In the genomic region with DNA sequence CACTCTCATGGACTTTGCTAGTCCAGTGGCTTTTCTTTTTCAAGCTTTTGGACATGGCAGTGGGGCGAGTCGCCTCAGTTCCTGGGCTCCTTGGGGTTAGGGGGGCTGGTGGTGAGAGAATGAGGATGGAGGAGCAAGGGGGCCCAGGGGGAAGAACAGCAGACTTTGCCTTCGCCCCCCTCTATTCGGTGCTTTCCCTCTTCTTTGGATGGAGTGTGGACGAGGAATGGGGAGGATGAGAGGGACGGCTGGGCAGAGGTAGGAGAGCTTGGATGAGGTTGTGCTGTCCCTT, we compare ENCODE assay signal across 8 cellular contexts. TPM values are rescaled to one million over a fixed set of nuclear protein-coding genes. Genes with fewer than 3 reads are reported as not detected.
A peak's percentile ranks its signal among the peaks of the same experiment; 100 is the strongest.
DNase-seq lines count a peak whose midpoint lies in the region; FAIRE-seq lines count a peak whose summit lies in the region.

No MANE protein-coding gene starts in this region.

- in situ Hi-C loops in HAP-1 (cut with MboI; ENCODE audit: low sequenced_read_pairs) = no loop called here

- H3K27ac ChIP-seq in angular gyrus (ENCODE audit: low read depth, low read length) = peak overlapping the region; percentile 98
- peak overlapping the region in 1 of 2 donors; percentile 82 for H3K27ac ChIP-seq in small intestine (ENCODE audit: low read depth in 1 of 2, low read length in 1 of 2)

- H3K4me1 ChIP-seq in HAP-1 = no peaks in the 10 kb centered on the region; the same call in 1 of the 2 replicates
- H3K4me1 ChIP-seq in small intestine (ENCODE audit: control insufficient read depth in 2 of 2, insufficient read depth in 1 of 2, low read depth in 1 of 2, low read length in 1 of 2) = no peaks in the 10 kb centered on the region

- H3K36me3 ChIP-seq in HAP-1 (replicated peaks) (no peaks in the 10 kb centered on the region), small intestine (ENCODE audit: control insufficient read depth in 2 of 2, insufficient read depth in 2 of 2, low read length in 2 of 2) (no peaks in the 10 kb centered on the region)

- CTCF ChIA-PET in activated CD4-positive, alpha-beta memory T cell treated with anti-CD3 and anti-CD28 coated beads, Interleukin-2, amount 10 ng/mL, durations not matched to agents 7 days and 5 days (lab: Charles Lee) = no interaction called here

- no peak overlapping the region for H3K27ac Mint-ChIP-seq in immature natural killer cell
- H3K27ac Mint-ChIP-seq in activated CD4-positive, alpha-beta memory T cell treated with anti-CD3 and anti-CD28 coated beads, Interleukin-2, amount 10 ng/mL, durations not matched to agents 7 days and 5 days = no peak overlapping the region

- H3K4me3 Mint-ChIP-seq in immature natural killer cell = peak overlapping the region in 3 of 5 donors; percentile 48 to 73 (median 55)
- H3K4me3 Mint-ChIP-seq in activated CD4-positive, alpha-beta memory T cell treated with anti-CD3 and anti-CD28 coated beads, Interleukin-2, amount 10 ng/mL, durations not matched to agents 7 days and 5 days = no peak overlapping the region

- H3K36me3 Mint-ChIP-seq in immature natural killer cell = peaks cover 0 to 4% (median 3%) of the 10 kb centered on the region in 3 donors
- no peaks in the 10 kb centered on the region for H3K36me3 Mint-ChIP-seq in activated CD4-positive, alpha-beta memory T cell treated with anti-CD3 and anti-CD28 coated beads, Interleukin-2, amount 10 ng/mL, durations not matched to agents 7 days and 5 days (ENCODE audit: low read depth)

- WGBS in small intestine, 3 donors = 1 to 9% (median 3%) methylated on average over 5 to 6 of the region's 6 CpGs

- H3K9me3 Mint-ChIP-seq in immature natural killer cell = peaks cover 0 to 43% (median 15%) of the 10 kb centered on the region in 6 donors
- no peaks in the 10 kb centered on the region for H3K9me3 Mint-ChIP-seq in activated CD4-positive, alpha-beta memory T cell treated with anti-CD3 and anti-CD28 coated beads, Interleukin-2, amount 10 ng/mL, durations not matched to agents 7 days and 5 days

- peaks cover 1 to 3% (median 2%) of the 10 kb centered on the region in 3 donors for H3K27me3 Mint-ChIP-seq in immature natural killer cell (ENCODE audit: low read depth in 3 of 3)
- peaks cover 35% of the 10 kb centered on the region for H3K27me3 Mint-ChIP-seq in activated CD4-positive, alpha-beta memory T cell treated with anti-CD3 and anti-CD28 coated beads, Interleukin-2, amount 10 ng/mL, durations not matched to agents 7 days and 5 days

- H3K9me3 ChIP-seq in HAP-1 (no peaks in the 10 kb centered on the region; the same call in 1 of the 2 replicates), small intestine (ENCODE audit: control insufficient read depth, low read depth) (no peaks in the 10 kb centered on the region)

- DNase-seq in HAP-1 (ENCODE audit: low spot score in 2 of 2) = no peak
- DNase-seq in immature natural killer cell = no peak
- DNase-seq in small intestine = no peak
- no peak for DNase-seq in activated CD4-positive, alpha-beta memory T cell treated with anti-CD3 and anti-CD28 coated beads, Interleukin-2, amount 10 ng/mL, durations not matched to agents 7 days and 5 days
- DNase-seq in NCI-H146 treated with DMSO at 0.1 percent for 48 hours (lab: John Stamatoyannopoulos, UW; ENCODE audit: unreplicated experiment) = no peak
- DNase-seq in NCI-H1417 (lab: John Stamatoyannopoulos, UW) = no peak
- no peak for DNase-seq in D341Med (ENCODE audit: low spot score)

- peaks cover 0 to 5% of the 10 kb centered on the region in 2 donors for H3K4me1 Mint-ChIP-seq in immature natural killer cell
- H3K4me1 Mint-ChIP-seq in activated CD4-positive, alpha-beta memory T cell treated with anti-CD3 and anti-CD28 coated beads, Interleukin-2, amount 10 ng/mL, durations not matched to agents 7 days and 5 days = no peaks in the 10 kb centered on the region

- POLR2A ChIA-PET in activated CD4-positive, alpha-beta memory T cell treated with anti-CD3 and anti-CD28 coated beads, Interleukin-2, amount 10 ng/mL, durations not matched to agents 7 days and 5 days (lab: Charles Lee) = no interaction called here

- no peak for FAIRE-seq in small intestine (lab: Jason Lieb, UNC)

- no peaks in the 10 kb centered on the region for H3K27me3 ChIP-seq in HAP-1 (ENCODE audit: low read depth)
- H3K27me3 ChIP-seq in small intestine (ENCODE audit: control insufficient read depth in 2 of 2, insufficient read depth in 2 of 2, low read length in 2 of 2) = peaks cover 9 to 15% of the 10 kb centered on the region in 2 donors

- H3K4me3 ChIP-seq in HAP-1 (peak overlapping the region; percentile 53), small intestine (ENCODE audit: low read depth in 1 of 2, low read length in 2 of 2) (peak overlapping the region; percentile 32 to 37)

RNA-seq across cellular contexts. Expression of a gene that starts 0.3 kb away (rescaled TPM):
- polyA plus RNA-seq in immature natural killer cell = not detected
- 1 to 10 TPM in 2 of 3 donors, under 1 TPM in 1; 0.22 to 1.9 (median 1.1) TPM for polyA plus RNA-seq in small intestine
- under 1 TPM; 0.08 to 0.13 TPM for total RNA-seq in activated CD4-positive, alpha-beta memory T cell treated with anti-CD3 and anti-CD28 coated beads, Interleukin-2, amount 10 ng/mL, durations not matched to agents 7 days and 5 days
